1 cellular context compared by ENCODE assay signal in genomic region chr14:53285806-53286205, GRCh38.
TF ChIP-seq lines count a peak whose summit lies in the region.

No MANE protein-coding gene starts in this region.

TF ChIP-seq in GM12878, 131 proteins besides CTCF, POLR2A, EP300 and RAD21 (continued from another document):
- TF ChIP-seq ZBTB11 (CRISPR knock-in tag; IDR thresholded peaks at IDR 0.05) (no peak), CHD4 (IDR thresholded peaks at IDR 0.05) (no peak), SMC3 (IDR thresholded peaks at IDR 0.05; ENCODE audit: borderline replicate concordance, low read length) (no peak), CHD2 (IDR thresholded peaks at IDR 0.05; ENCODE audit: borderline replicate concordance, low read depth, low read length) (no peak), ZNF622 (IDR thresholded peaks at IDR 0.05) (no peak), FOXM1 (IDR thresholded peaks at IDR 0.05; ENCODE audit: low read depth, low read length) (no peak), ZNF24 (IDR thresholded peaks at IDR 0.05) (no peak), SP1 (IDR thresholded peaks at IDR 0.05; ENCODE audit: low read depth, low read length) (no peak), SMAD5 (IDR thresholded peaks at IDR 0.05; ENCODE audit: low read depth) (no peak)
